In genomic region chr16:56212144-56212543, GRCh38 we compare ENCODE assay signal across 2 cellular contexts.
TF ChIP-seq lines count a peak whose summit lies in the region.

No MANE protein-coding gene starts in this region.

TF ChIP-seq in WTC11, 78 proteins besides CTCF, POLR2A, EP300 and RAD21 (continued from another document):
- TF ChIP-seq, protein P1, sequence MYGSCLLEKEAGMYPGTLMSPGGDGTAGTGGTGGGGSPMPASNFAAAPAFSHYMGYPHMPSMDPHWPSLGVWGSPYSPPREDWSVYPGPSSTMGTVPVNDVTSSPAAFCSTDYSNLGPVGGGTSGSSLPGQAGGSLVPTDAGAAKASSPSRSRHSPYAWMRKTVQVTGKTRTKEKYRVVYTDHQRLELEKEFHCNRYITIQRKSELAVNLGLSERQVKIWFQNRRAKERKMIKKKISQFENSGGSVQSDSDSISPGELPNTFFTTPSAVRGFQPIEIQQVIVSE (CRISPR knock-in tag; IDR thresholded peaks at IDR 0.05; ENCODE audit: borderline replicate concordance), result no peak
- TF ChIP-seq SMAD4 (CRISPR knock-in tag; IDR thresholded peaks at IDR 0.05), result no peak
- TF ChIP-seq CBFB (CRISPR knock-in tag; IDR thresholded peaks at IDR 0.05; ENCODE audit: low read depth), result no peak
- no peak for TF ChIP-seq JUN (CRISPR knock-in tag; IDR thresholded peaks at IDR 0.05)
- TF ChIP-seq USF2 (CRISPR knock-in tag; IDR thresholded peaks at IDR 0.05), result no peak
- no peak for TF ChIP-seq GTF2I (CRISPR knock-in tag; conservative IDR thresholded peaks at IDR 0.05)
- TF ChIP-seq, protein P2, sequence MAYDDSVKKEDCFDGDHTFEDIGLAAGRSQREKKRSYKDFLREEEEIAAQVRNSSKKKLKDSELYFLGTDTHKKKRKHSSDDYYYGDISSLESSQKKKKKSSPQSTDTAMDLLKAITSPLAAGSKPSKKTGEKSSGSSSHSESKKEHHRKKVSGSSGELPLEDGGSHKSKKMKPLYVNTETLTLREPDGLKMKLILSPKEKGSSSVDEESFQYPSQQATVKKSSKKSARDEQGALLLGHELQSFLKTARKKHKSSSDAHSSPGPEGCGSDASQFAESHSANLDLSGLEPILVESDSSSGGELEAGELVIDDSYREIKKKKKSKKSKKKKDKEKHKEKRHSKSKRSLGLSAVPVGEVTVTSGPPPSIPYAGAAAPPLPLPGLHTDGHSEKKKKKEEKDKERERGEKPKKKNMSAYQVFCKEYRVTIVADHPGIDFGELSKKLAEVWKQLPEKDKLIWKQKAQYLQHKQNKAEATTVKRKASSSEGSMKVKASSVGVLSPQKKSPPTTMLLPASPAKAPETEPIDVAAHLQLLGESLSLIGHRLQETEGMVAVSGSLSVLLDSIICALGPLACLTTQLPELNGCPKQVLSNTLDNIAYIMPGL (CRISPR knock-in tag; IDR thresholded peaks at IDR 0.05), result no peak

TF ChIP-seq in liver, 16 proteins besides CTCF, POLR2A, EP300 and RAD21 (continued from another document):
- TF ChIP-seq HNF4G (IDR thresholded peaks at IDR 0.05) (no peak), SP1 (IDR thresholded peaks at IDR 0.05) (peak; percentile 67), RXRA (IDR thresholded peaks at IDR 0.05) (peak; percentile 41 to 76), YY1 (IDR thresholded peaks at IDR 0.05) (peak; percentile 49), GABPA (IDR thresholded peaks at IDR 0.05 in 1 of 2, conservative IDR thresholded peaks at IDR 0.05 in 1 of 2) (no peak), ATF3 (IDR thresholded peaks at IDR 0.05) (no peak), FOXA2 (IDR thresholded peaks at IDR 0.05) (no peak), HNF4A (conservative IDR thresholded peaks at IDR 0.05) (peak; percentile 66 to 85), NR2F2 (IDR thresholded peaks at IDR 0.05) (no peak)
- TF ChIP-seq, protein P3, sequence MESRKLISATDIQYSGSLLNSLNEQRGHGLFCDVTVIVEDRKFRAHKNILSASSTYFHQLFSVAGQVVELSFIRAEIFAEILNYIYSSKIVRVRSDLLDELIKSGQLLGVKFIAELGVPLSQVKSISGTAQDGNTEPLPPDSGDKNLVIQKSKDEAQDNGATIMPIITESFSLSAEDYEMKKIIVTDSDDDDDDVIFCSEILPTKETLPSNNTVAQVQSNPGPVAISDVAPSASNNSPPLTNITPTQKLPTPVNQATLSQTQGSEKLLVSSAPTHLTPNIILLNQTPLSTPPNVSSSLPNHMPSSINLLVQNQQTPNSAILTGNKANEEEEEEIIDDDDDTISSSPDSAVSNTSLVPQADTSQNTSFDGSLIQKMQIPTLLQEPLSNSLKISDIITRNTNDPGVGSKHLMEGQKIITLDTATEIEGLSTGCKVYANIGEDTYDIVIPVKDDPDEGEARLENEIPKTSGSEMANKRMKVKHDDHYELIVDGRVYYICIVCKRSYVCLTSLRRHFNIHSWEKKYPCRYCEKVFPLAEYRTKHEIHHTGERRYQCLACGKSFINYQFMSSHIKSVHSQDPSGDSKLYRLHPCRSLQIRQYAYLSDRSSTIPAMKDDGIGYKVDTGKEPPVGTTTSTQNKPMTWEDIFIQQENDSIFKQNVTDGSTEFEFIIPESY (IDR thresholded peaks at IDR 0.05), result no peak
- TF ChIP-seq, protein P4, sequence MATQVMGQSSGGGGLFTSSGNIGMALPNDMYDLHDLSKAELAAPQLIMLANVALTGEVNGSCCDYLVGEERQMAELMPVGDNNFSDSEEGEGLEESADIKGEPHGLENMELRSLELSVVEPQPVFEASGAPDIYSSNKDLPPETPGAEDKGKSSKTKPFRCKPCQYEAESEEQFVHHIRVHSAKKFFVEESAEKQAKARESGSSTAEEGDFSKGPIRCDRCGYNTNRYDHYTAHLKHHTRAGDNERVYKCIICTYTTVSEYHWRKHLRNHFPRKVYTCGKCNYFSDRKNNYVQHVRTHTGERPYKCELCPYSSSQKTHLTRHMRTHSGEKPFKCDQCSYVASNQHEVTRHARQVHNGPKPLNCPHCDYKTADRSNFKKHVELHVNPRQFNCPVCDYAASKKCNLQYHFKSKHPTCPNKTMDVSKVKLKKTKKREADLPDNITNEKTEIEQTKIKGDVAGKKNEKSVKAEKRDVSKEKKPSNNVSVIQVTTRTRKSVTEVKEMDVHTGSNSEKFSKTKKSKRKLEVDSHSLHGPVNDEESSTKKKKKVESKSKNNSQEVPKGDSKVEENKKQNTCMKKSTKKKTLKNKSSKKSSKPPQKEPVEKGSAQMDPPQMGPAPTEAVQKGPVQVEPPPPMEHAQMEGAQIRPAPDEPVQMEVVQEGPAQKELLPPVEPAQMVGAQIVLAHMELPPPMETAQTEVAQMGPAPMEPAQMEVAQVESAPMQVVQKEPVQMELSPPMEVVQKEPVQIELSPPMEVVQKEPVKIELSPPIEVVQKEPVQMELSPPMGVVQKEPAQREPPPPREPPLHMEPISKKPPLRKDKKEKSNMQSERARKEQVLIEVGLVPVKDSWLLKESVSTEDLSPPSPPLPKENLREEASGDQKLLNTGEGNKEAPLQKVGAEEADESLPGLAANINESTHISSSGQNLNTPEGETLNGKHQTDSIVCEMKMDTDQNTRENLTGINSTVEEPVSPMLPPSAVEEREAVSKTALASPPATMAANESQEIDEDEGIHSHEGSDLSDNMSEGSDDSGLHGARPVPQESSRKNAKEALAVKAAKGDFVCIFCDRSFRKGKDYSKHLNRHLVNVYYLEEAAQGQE (IDR thresholded peaks at IDR 0.05), result peak; percentile 75
